8 cellular contexts compared by ENCODE assay signal in the genomic region with DNA sequence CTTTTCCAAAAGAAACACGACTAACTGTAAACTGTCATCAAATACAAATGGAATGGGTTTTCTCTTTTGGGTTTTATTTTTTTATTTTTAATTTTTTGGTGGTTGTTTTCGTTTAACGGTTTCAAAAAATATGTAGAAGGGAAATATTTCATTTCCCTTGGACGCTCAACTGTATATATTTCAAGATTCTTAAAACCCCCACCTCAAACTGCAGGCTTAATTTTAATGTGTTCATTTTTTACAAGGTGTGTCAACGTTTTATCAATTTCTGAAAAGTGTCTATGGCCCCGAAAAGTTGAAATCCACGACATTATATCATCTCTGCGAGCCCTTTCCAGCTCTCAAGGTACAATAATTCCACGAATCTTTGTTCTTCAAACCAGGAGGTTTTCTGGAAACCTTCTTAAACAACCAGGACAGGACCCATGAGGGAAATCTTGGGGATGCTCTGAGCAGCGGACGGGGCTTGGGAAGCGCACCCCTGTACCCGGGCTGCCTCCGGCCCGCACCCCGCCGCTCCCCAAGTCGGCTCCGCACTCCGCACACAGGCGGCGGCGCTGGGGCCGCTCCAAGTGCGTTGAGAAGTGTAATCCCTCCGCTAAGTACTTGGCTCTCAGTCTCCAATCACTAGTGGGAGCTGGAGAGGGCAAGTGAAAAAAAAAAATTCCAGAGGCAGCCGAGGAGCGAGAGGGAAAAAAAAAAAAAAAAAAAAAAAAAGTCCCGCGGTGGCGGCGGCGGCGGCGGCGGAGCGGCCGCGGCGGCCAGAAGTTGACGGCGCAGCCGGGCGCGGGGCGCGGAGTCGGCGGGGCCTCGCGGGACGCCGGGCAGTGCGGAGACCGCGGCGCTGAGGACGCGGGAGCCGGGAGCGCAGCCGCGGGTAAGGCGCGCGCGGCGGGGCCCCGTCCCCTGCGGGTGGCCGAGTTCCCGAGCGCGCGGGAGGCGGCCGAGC. TPM values are rescaled to one million over a fixed set of nuclear protein-coding genes. Genes with fewer than 3 reads are reported as not detected.
DNase-seq lines count a peak whose midpoint lies in the region; ATAC-seq and TF ChIP-seq lines count a peak whose summit lies in the region.

A gene (plus strand): TSS at position 764 of the 949 bp plus-strand sequence. CDS start 346,470 bp downstream, outside the sequence.

- H3K27ac ChIP-seq in coronary artery: peak within 1 kb of the TSS; percentile 66 to 88

- ATAC-seq in left lobe of liver (peak; percentile 27), GM18511 (IDR thresholded peaks at IDR 0.05; ENCODE audit: unreplicated experiment) (no peak), GM19455 (IDR thresholded peaks at IDR 0.05; ENCODE audit: unreplicated experiment) (no peak), HG03196 (IDR thresholded peaks at IDR 0.05; ENCODE audit: unreplicated experiment) (no peak)
- ATAC-seq in stimulated activated naive CD8-positive, alpha-beta T cell treated with anti-CD3 and anti-CD28 coated beads, Interleukin-15, amount 100 ng/mL, for 72 hours: peak; percentile 61

- TF ChIP-seq CTCF in GM13976 (IDR thresholded peaks at IDR 0.05; ENCODE audit: borderline replicate concordance, control extremely low read depth, extremely low read depth, insufficient read depth, missing control alignments) (no peak), coronary artery (IDR thresholded peaks at IDR 0.05) (no peak)

- peak; percentile 25 for DNase-seq in GM13976 (ENCODE audit: low spot score)
- DNase-seq in NCI-H226: peak; percentile 51
- no peak for DNase-seq in coronary artery (ENCODE audit: low spot score)
- no peak for DNase-seq in left lobe of liver (ENCODE audit: low spot score)
- DNase-seq in stimulated activated naive CD8-positive, alpha-beta T cell treated with anti-CD3 and anti-CD28 coated beads, Interleukin-15, amount 100 ng/mL, for 72 hours: no peak

- H3K4me1 Mint-ChIP-seq in stimulated activated naive CD8-positive, alpha-beta T cell treated with anti-CD3 and anti-CD28 coated beads, Interleukin-15, amount 100 ng/mL, for 72 hours: peaks cover 9% of the 10 kb centered on the region

- no peak within 1 kb of the TSS for H3K27ac Mint-ChIP-seq in stimulated activated naive CD8-positive, alpha-beta T cell treated with anti-CD3 and anti-CD28 coated beads, Interleukin-15, amount 100 ng/mL, for 72 hours

- H3K4me3 ChIP-seq in coronary artery: peak within 1 kb of the TSS; percentile 91

- in situ Hi-C loops in GM13976 (cut with MboI; ENCODE audit: low sequenced_read_pairs, unreplicated experiment): no loop called here

- no peaks in the 10 kb centered on the region for H3K9me3 Mint-ChIP-seq in stimulated activated naive CD8-positive, alpha-beta T cell treated with anti-CD3 and anti-CD28 coated beads, Interleukin-15, amount 100 ng/mL, for 72 hours

- H3K4me3 Mint-ChIP-seq in stimulated activated naive CD8-positive, alpha-beta T cell treated with anti-CD3 and anti-CD28 coated beads, Interleukin-15, amount 100 ng/mL, for 72 hours: peak within 1 kb of the TSS; percentile 69 to 72

- peaks cover 91% of the 10 kb centered on the region for H3K27me3 Mint-ChIP-seq in stimulated activated naive CD8-positive, alpha-beta T cell treated with anti-CD3 and anti-CD28 coated beads, Interleukin-15, amount 100 ng/mL, for 72 hours

RNA-seq across cellular contexts. Expression of the gene that starts here (rescaled TPM):
- 0.93 TPM for total RNA-seq in left lobe of liver

Comparison
In these comparisons a context has a peak if more than half of its experiments do, and no peak if none do; other contexts are left out.
1. Peak in ATAC-seq in left lobe of liver; RNA of the gene not detected or under 1 TPM.
2. DNase-seq: peak in GM13976 (single experiment) and NCI-H226 (single experiment); none in coronary artery (single experiment), left lobe of liver (single experiment) and stimulated activated naive CD8-positive, alpha-beta T cell treated with anti-CD3 and anti-CD28 coated beads, Interleukin-15, amount 100 ng/mL, for 72 hours (0 of 2).